In the genomic region with DNA sequence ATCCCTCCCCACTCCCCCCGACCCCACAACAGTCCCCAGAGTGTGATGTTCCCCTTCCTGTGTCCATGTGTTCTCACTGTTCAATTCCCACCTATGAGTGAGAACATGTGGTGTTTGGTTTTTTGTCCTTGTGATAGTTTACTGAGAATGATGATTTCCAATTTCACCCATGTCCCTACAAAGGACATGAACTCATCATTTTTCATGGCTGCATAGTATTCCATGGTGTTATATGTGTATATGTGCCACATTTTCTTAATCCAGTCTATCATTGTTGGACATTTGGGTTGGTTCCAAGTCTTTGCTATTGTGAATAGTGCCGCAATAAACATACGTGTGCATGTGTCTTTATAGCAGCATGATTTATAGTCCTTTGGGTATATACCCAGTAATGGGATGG, we compare ENCODE assay signal across 4 cellular contexts. TPM values are rescaled to one million over a fixed set of nuclear protein-coding genes. Genes with fewer than 3 reads are reported as not detected.
"Had no signal": no experiment of that assay in that cellular context is flagged by ENCODE, and none has a peak within 500 bp of the region (broad histone marks: within the 10 kb centered on the region; RNA-seq: fewer than 3 reads in every experiment).

No MANE protein-coding gene starts in this region.

RNA-seq across cellular contexts. Expression of a gene that starts 21.2 kb away (rescaled TPM):
- total RNA-seq: astrocyte, bronchial epithelial cell, cardiac muscle cell, chondrocyte had no signal
- polyA plus RNA-seq: cardiac muscle cell had no signal

RNA-seq across cellular contexts. Expression of a gene that starts 43.0 kb away (rescaled TPM):
- total RNA-seq: astrocyte, chondrocyte had no signal
- polyA plus RNA-seq: cardiac muscle cell had no signal
